In genomic region chr7:47833211-47833610, GRCh38 we compare ENCODE assay signal across 26 cellular contexts.
DNase-seq lines count a peak whose midpoint lies in the region; ATAC-seq and TF ChIP-seq lines count a peak whose summit lies in the region.
"Had no signal": no experiment of that assay in that cellular context is flagged by ENCODE, and none has a peak within 500 bp of the region (broad histone marks: within the 10 kb centered on the region; RNA-seq: fewer than 3 reads in every experiment).

No MANE protein-coding gene starts in this region.

- no peak overlapping the region for H3K4me2 ChIP-seq in OCI-LY7 (ENCODE audit: low read length)

- no peaks in the 10 kb centered on the region for H3K9me3 ChIP-seq in OCI-LY7 (ENCODE audit: low read length)
- H3K9me3 ChIP-seq: breast epithelium, testis, uterus had no signal

- peak; percentile 82 for ATAC-seq in GM18907 (IDR thresholded peaks at IDR 0.05; ENCODE audit: unreplicated experiment)
- peak; percentile 79 for ATAC-seq in HG02759 (IDR thresholded peaks at IDR 0.05; ENCODE audit: unreplicated experiment)
- no peak for ATAC-seq in left lobe of liver
- ATAC-seq: activated CD4-positive, alpha-beta T cell treated with anti-CD3 and anti-CD28 coated beads for 36 hours; activated T-cell treated with anti-CD3 and anti-CD28 coated beads, Interleukin-2, amount 50 U/mL, for 4 hours; foreskin keratinocyte; HCT116; left cardiac atrium; stimulated activated effector memory CD8-positive, alpha-beta T cell treated with anti-CD3 and anti-CD28 coated beads, Interleukin-12 subunit alpha, Interleukin-12 subunit beta, amount 100 ng/mL, for 72 hours had no signal

- no peaks in the 10 kb centered on the region for H3K36me3 Mint-ChIP-seq in osteocyte (ENCODE audit: unreplicated experiment)
- H3K36me3 Mint-ChIP-seq: activated naive CD4-positive, alpha-beta T cell treated with anti-CD3 and anti-CD28 coated beads, Interleukin-2, amount 10 ng/mL, durations not matched to agents 7 days and 5 days; stimulated activated effector memory CD8-positive, alpha-beta T cell treated with anti-CD3 and anti-CD28 coated beads, Interleukin-12 subunit alpha, Interleukin-12 subunit beta, amount 100 ng/mL, for 72 hours had no signal

- peaks cover 1% of the 10 kb centered on the region for H3K4me1 Mint-ChIP-seq in osteocyte (ENCODE audit: unreplicated experiment)
- H3K4me1 Mint-ChIP-seq: activated CD4-positive, alpha-beta T cell treated with anti-CD3 and anti-CD28 coated beads for 36 hours; activated naive CD4-positive, alpha-beta T cell treated with anti-CD3 and anti-CD28 coated beads, Interleukin-2, amount 10 ng/mL, durations not matched to agents 7 days and 5 days; stimulated activated effector memory CD8-positive, alpha-beta T cell treated with anti-CD3 and anti-CD28 coated beads, Interleukin-12 subunit alpha, Interleukin-12 subunit beta, amount 100 ng/mL, for 72 hours had no signal

- CTCF ChIA-PET in OCI-LY7 (lab: Charles Lee; ENCODE audit: unreplicated experiment), result no interaction called here

- H3K36me3 ChIP-seq in OCI-LY7 (ENCODE audit: insufficient read depth, low read length), result no peaks in the 10 kb centered on the region
- H3K36me3 ChIP-seq: breast epithelium, uterus had no signal

- DNase-seq in OCI-LY7 (ENCODE audit: low spot score), result peak; percentile 23
- DNase-seq in osteocyte (ENCODE audit: extremely low spot score, unreplicated experiment), result peak; percentile 82
- DNase-seq in T-helper 1 cell, result no peak
- no peak for DNase-seq in coronary artery (ENCODE audit: low spot score)
- DNase-seq in left lobe of liver (ENCODE audit: low spot score), result no peak
- DNase-seq: activated CD4-positive, alpha-beta T cell treated with anti-CD3 and anti-CD28 coated beads for 36 hours; activated naive CD4-positive, alpha-beta T cell treated with anti-CD3 and anti-CD28 coated beads, Interleukin-2, amount 10 ng/mL, durations not matched to agents 7 days and 5 days; activated T-cell treated with anti-CD3 and anti-CD28 coated beads, Interleukin-2, amount 50 U/mL, for 4 hours; amniotic stem cell; effector CD8-positive, alpha-beta T cell; erythroblast; foreskin keratinocyte; KG1; left cardiac atrium; mesenchymal stem cell; NCI-H524; nucleus accumbens; T-helper 2 cell; testis; uterus had no signal

- H3K27ac ChIP-seq in OCI-LY7 (ENCODE audit: low read depth, low read length, poor library complexity, severe bottlenecking), result no peak overlapping the region
- no peak overlapping the region for H3K27ac ChIP-seq in coronary artery
- H3K27ac ChIP-seq: breast epithelium, foreskin keratinocyte, SK-N-MC, testis, uterus had no signal

- no peaks in the 10 kb centered on the region for H3K9me3 Mint-ChIP-seq in osteocyte (ENCODE audit: unreplicated experiment)
- H3K9me3 Mint-ChIP-seq: activated naive CD4-positive, alpha-beta T cell treated with anti-CD3 and anti-CD28 coated beads, Interleukin-2, amount 10 ng/mL, durations not matched to agents 7 days and 5 days; activated T-cell treated with anti-CD3 and anti-CD28 coated beads, Interleukin-2, amount 50 U/mL, for 4 hours; stimulated activated effector memory CD8-positive, alpha-beta T cell treated with anti-CD3 and anti-CD28 coated beads, Interleukin-12 subunit alpha, Interleukin-12 subunit beta, amount 100 ng/mL, for 72 hours had no signal

- H3K79me2 ChIP-seq in OCI-LY7 (ENCODE audit: insufficient read depth, low read depth, low read length), result no peaks in the 10 kb centered on the region

- H3K27me3 Mint-ChIP-seq in osteocyte (ENCODE audit: unreplicated experiment), result no peaks in the 10 kb centered on the region
- H3K27me3 Mint-ChIP-seq: activated CD4-positive, alpha-beta T cell treated with anti-CD3 and anti-CD28 coated beads for 36 hours; activated naive CD4-positive, alpha-beta T cell treated with anti-CD3 and anti-CD28 coated beads, Interleukin-2, amount 10 ng/mL, durations not matched to agents 7 days and 5 days had no signal

- no peak for TF ChIP-seq CTCF in OCI-LY7 (conservative IDR thresholded peaks at IDR 0.05; ENCODE audit: low read length)
- TF ChIP-seq CTCF in osteocyte (IDR thresholded peaks at IDR 0.05), result no peak
- no peak for TF ChIP-seq CTCF in coronary artery (IDR thresholded peaks at IDR 0.05)

- H4K20me1 ChIP-seq in OCI-LY7 (ENCODE audit: insufficient read depth, low read length), result no peaks in the 10 kb centered on the region

- peaks cover 9% of the 10 kb centered on the region for H3K4me1 ChIP-seq in OCI-LY7 (ENCODE audit: insufficient read depth, low read length, poor library complexity, severe bottlenecking)
- H3K4me1 ChIP-seq: foreskin keratinocyte, testis, uterus had no signal

- H3K4me3 Mint-ChIP-seq in osteocyte (ENCODE audit: unreplicated experiment), result no peak overlapping the region
- H3K4me3 Mint-ChIP-seq: activated CD4-positive, alpha-beta T cell treated with anti-CD3 and anti-CD28 coated beads for 36 hours; activated naive CD4-positive, alpha-beta T cell treated with anti-CD3 and anti-CD28 coated beads, Interleukin-2, amount 10 ng/mL, durations not matched to agents 7 days and 5 days; activated T-cell treated with anti-CD3 and anti-CD28 coated beads, Interleukin-2, amount 50 U/mL, for 4 hours; stimulated activated effector memory CD8-positive, alpha-beta T cell treated with anti-CD3 and anti-CD28 coated beads, Interleukin-12 subunit alpha, Interleukin-12 subunit beta, amount 100 ng/mL, for 72 hours had no signal

- H3K4me3 ChIP-seq in OCI-LY7 (ENCODE audit: low read depth, low read length, poor library complexity, severe bottlenecking), result no peak overlapping the region
- H3K4me3 ChIP-seq in coronary artery, result no peak overlapping the region
- H3K4me3 ChIP-seq: breast epithelium, SK-N-MC, testis, uterus had no signal

- 0 out of 2 replicates have a peak overlapping the region, but pooled peaks have one; percentile 2 for H2AFZ ChIP-seq in OCI-LY7 (ENCODE audit: low read length)

- H3K9me2 ChIP-seq in OCI-LY7 (ENCODE audit: insufficient read depth, low read length), result no peaks in the 10 kb centered on the region

- intact Hi-C loops in OCI-LY7 (cut with micrococcal nuclease; ENCODE audit: unreplicated experiment), result no loop called here

- POLR2A ChIA-PET in OCI-LY7 (lab: Charles Lee), result no interaction called here

- H3K27ac Mint-ChIP-seq in osteocyte (ENCODE audit: unreplicated experiment), result no peak overlapping the region
- H3K27ac Mint-ChIP-seq: activated CD4-positive, alpha-beta T cell treated with anti-CD3 and anti-CD28 coated beads for 36 hours; activated naive CD4-positive, alpha-beta T cell treated with anti-CD3 and anti-CD28 coated beads, Interleukin-2, amount 10 ng/mL, durations not matched to agents 7 days and 5 days; stimulated activated effector memory CD8-positive, alpha-beta T cell treated with anti-CD3 and anti-CD28 coated beads, Interleukin-12 subunit alpha, Interleukin-12 subunit beta, amount 100 ng/mL, for 72 hours had no signal

- BruUV-seq in OCI-LY7 (replicated peaks; lab: Mats Ljungman, UMichigan), result no TSS peak

Comparison
In these comparisons a context has a peak if more than half of its experiments do, and no peak if none do; other contexts are left out.
1. DNase-seq: peak in OCI-LY7 (single experiment) and osteocyte (single experiment); none in T-helper 1 cell (0 of 5), coronary artery (single experiment) and left lobe of liver (single experiment).